In genomic region chr4:152679414-152680281, GRCh38 we compare ENCODE assay signal across 8 cellular contexts. TPM values are rescaled to one million over a fixed set of nuclear protein-coding genes. Genes with fewer than 3 reads are reported as not detected.
DNase-seq lines count a peak whose midpoint lies in the region; ATAC-seq lines count a peak whose summit lies in the region.

Gene TMEM154, minus strand, starts transcription at chr4:152679997. Its CDS starts 64 bp downstream, at chr4:152679933.

- DNase-seq in NCI-H2227 (lab: John Stamatoyannopoulos, UW; ENCODE audit: unreplicated experiment) (peak; percentile 50), ecto neural progenitor cell (ENCODE audit: low spot score) (peak; percentile 82), lung microvascular endothelial cell (ENCODE audit: low read depth in 2 of 2) (peak; percentile 56 to 81), cerebellum (ENCODE audit: low spot score) (no peak)
- DNase-seq in activated CD4-positive, alpha-beta T cell treated with anti-CD3 and anti-CD28 coated beads, Interleukin-2, amount 50 U/mL, for 24 hours (ENCODE audit: low read depth in 1 of 2, low spot score in 1 of 2) = peak; percentile 17 to 46
- DNase-seq in stimulated activated CD4-positive, alpha-beta T cell treated with anti-CD3 and anti-CD28 coated beads, TNF-alpha, amount 100 ng/mL, for 4 hours (ENCODE audit: low read depth in 3 of 3) = peak; percentile 21 to 31 (median 28)

- ATAC-seq in GM18502 (IDR thresholded peaks at IDR 0.05; ENCODE audit: poor library complexity, unreplicated experiment) (peak; percentile 70), HG02642 (IDR thresholded peaks at IDR 0.05; ENCODE audit: poor library complexity, unreplicated experiment) (peak; percentile 72)

RNA-seq across cellular contexts. Expression of gene TMEM154, which starts in this region (rescaled TPM):
- total RNA-seq in lung microvascular endothelial cell = 0.20 and 2.0 TPM in 2 replicates
- total RNA-seq in cerebellum = 1.5 TPM
